Comparison of ENCODE assay signal across 8 cellular contexts in genomic region chr2:95323347-95324155, GRCh38. TPM values are rescaled to one million over a fixed set of nuclear protein-coding genes. Genes with fewer than 3 reads are reported as not detected.
DNase-seq lines count a peak whose midpoint lies in the region; ATAC-seq and TF ChIP-seq lines count a peak whose summit lies in the region.

No MANE protein-coding gene starts in this region.

- TF ChIP-seq CTCF in DOHH2 (IDR thresholded peaks at IDR 0.05; ENCODE audit: low read depth, low read length, poor library complexity, severe bottlenecking), result peak; percentile 59
- peak; percentile 76 for TF ChIP-seq CTCF in MCF 10A (IDR thresholded peaks at IDR 0.05; ENCODE audit: unreplicated experiment)
- TF ChIP-seq CTCF in nephron (IDR thresholded peaks at IDR 0.05; ENCODE audit: unreplicated experiment in 3 of 3), result peak; percentile 36 to 49 (median 43)
- no peak for TF ChIP-seq CTCF in lower leg skin (IDR thresholded peaks at IDR 0.05)

- DNase-seq in MCF 10A (ENCODE audit: unreplicated experiment) (peak; percentile 80), lower leg skin (ENCODE audit: low spot score in 2 of 2) (no peak), inferior parietal cortex (ENCODE audit: extremely low spot score) (no peak), OCI-M2 (lab: John Stamatoyannopoulos, UW; ENCODE audit: unreplicated experiment) (no peak)

- H3K4me3 ChIP-seq in DOHH2 (ENCODE audit: low read length), result no peak overlapping the region
- H3K4me3 ChIP-seq in lower leg skin (ENCODE audit: low read depth, poor library complexity, severe bottlenecking), result no peak overlapping the region

- H3K9me3 Mint-ChIP-seq in MCF 10A (ENCODE audit: unreplicated experiment) (no peaks in the 10 kb centered on the region), nephron (no peaks in the 10 kb centered on the region)

- H3K79me2 ChIP-seq in DOHH2 (ENCODE audit: control insufficient read depth, low read length), result no peaks in the 10 kb centered on the region

- no peak overlapping the region for H3K27ac ChIP-seq in DOHH2 (ENCODE audit: low read depth, low read length)

- 61 to 65% methylated on average over 26 of the region's 26 CpGs for WGBS in lower leg skin, 2 donors

- CTCF ChIA-PET in MCF 10A (lab: Yijun Ruan, JAX), result interaction anchor here (0.5 to 3.5 kb wide), 19 partner anchors 10 to 1094 kb away, joined by 3 to 31 read pairs (median 3); partner anchors contain the start of gene FAHD2A

- POLR2A ChIA-PET in MCF 10A (lab: Yijun Ruan, JAX), result no interaction called here

- H3K27me3 Mint-ChIP-seq in MCF 10A (ENCODE audit: insufficient read depth, unreplicated experiment) (no peaks in the 10 kb centered on the region), nephron (ENCODE audit: low read depth) (peaks cover 6% of the 10 kb centered on the region)

- H3K27ac Mint-ChIP-seq in MCF 10A (ENCODE audit: low read depth, unreplicated experiment), result no peak overlapping the region
- H3K27ac Mint-ChIP-seq in nephron, result no peak overlapping the region

- H3K36me3 Mint-ChIP-seq in MCF 10A (ENCODE audit: insufficient read depth, unreplicated experiment) (no peaks in the 10 kb centered on the region), nephron (ENCODE audit: low read depth) (no peaks in the 10 kb centered on the region)

- no peaks in the 10 kb centered on the region for H3K4me1 ChIP-seq in DOHH2 (ENCODE audit: control insufficient read depth, low read length)

- no peak for TF ChIP-seq EP300 in Ishikawa (IDR thresholded peaks at IDR 0.05; ENCODE audit: borderline replicate concordance)

- H4K20me1 ChIP-seq in DOHH2 (ENCODE audit: control insufficient read depth, insufficient read depth, low read depth, low read length), result no peaks in the 10 kb centered on the region

- H3K4me3 Mint-ChIP-seq in MCF 10A (ENCODE audit: unreplicated experiment) (no peak overlapping the region), nephron (no peak overlapping the region)

- no peak for ATAC-seq in HG02798 (IDR thresholded peaks at IDR 0.05; ENCODE audit: poor library complexity, unreplicated experiment)

- H3F3A ChIP-seq in DOHH2 (ENCODE audit: control insufficient read depth, insufficient read depth), result no peaks in the 10 kb centered on the region

- intact Hi-C loops in MCF 10A (cut with micrococcal nuclease), result loop anchor here (1.0 to 2.0 kb wide), 2 partner anchors 21 to 79 kb away; partner anchors contain the start of gene FAHD2A
- intact Hi-C loops in lower leg skin (cut with DNase I; ENCODE audit: low total_unique reads), result no loop called here

- peak; percentile 75 for TF ChIP-seq RAD21 in Ishikawa (IDR thresholded peaks at IDR 0.05; ENCODE audit: low read depth)

- TF ChIP-seq POLR2A in lower leg skin (IDR thresholded peaks at IDR 0.05), result no peak

- H3K27me3 ChIP-seq in DOHH2 (ENCODE audit: control insufficient read depth, low read length), result no peaks in the 10 kb centered on the region

- H3K9me3 ChIP-seq in DOHH2 (ENCODE audit: control insufficient read depth, insufficient read depth, low read length), result no peaks in the 10 kb centered on the region

- BruUV-seq in MCF 10A (replicated peaks; lab: Mats Ljungman, UMichigan), result no TSS peak

- H3K36me3 ChIP-seq in DOHH2 (ENCODE audit: control insufficient read depth, low read length), result no peaks in the 10 kb centered on the region

- peaks cover 10% of the 10 kb centered on the region for H3K4me1 Mint-ChIP-seq in MCF 10A (ENCODE audit: insufficient read depth, unreplicated experiment)
- H3K4me1 Mint-ChIP-seq in nephron, result no peaks in the 10 kb centered on the region

- no peaks in the 10 kb centered on the region for H3K9me2 ChIP-seq in DOHH2 (replicated peaks; ENCODE audit: control insufficient read depth, low read length)

- H3K4me2 ChIP-seq in DOHH2 (ENCODE audit: low read length), result no peak overlapping the region

TF ChIP-seq in Ishikawa, 13 proteins besides CTCF, POLR2A, EP300 and RAD21:
- no peak for TF ChIP-seq ZBTB7A (IDR thresholded peaks at IDR 0.05; ENCODE audit: low read depth)
- no peak for TF ChIP-seq CEBPB (IDR thresholded peaks at IDR 0.05)
- TF ChIP-seq TCF12 (IDR thresholded peaks at IDR 0.05; ENCODE audit: low read depth), result 0 out of 2 replicates have a peak, but pooled peaks have one; percentile 18
- TF ChIP-seq MAX (IDR thresholded peaks at IDR 0.05), result no peak
- TF ChIP-seq CREB1 (IDR thresholded peaks at IDR 0.05; ENCODE audit: low read depth), result no peak
- TF ChIP-seq TAF1 (IDR thresholded peaks at IDR 0.05; ENCODE audit: low read depth), result no peak
- no peak for TF ChIP-seq EGR1 (IDR thresholded peaks at IDR 0.05)

RNA-seq across cellular contexts. Expression of gene KCNIP3, which starts 26.4 kb away (rescaled TPM):
- total RNA-seq in MCF 10A (2022) (9.5 and 15.6 TPM in 2 replicates), lower leg skin (10 to 100 TPM in 2 of 4 donors, 1 to 10 TPM in 2; 5.2 to 20.4 (median 11.4) TPM)

RNA-seq across cellular contexts. Expression of gene PROM2, which starts 49.3 kb away (rescaled TPM):
- 2.6 and 2.8 TPM in 2 replicates for total RNA-seq in MCF 10A (2022)
- 100 to 1,000 TPM in 2 of 4 donors, 10 to 100 TPM in 2; 87.0 to 272 (median 98.0) TPM for total RNA-seq in lower leg skin

Comparison
In these comparisons a context has a peak if more than half of its experiments do, and no peak if none do; other contexts are left out.
1. CTCF ChIP-seq: peak in DOHH2 (single experiment), MCF 10A (single experiment) and nephron (3 of 3); none in lower leg skin (0 of 3).
2. RNA of gene PROM2, which starts 49.3 kb away (total RNA-seq): 87.0 to 272 TPM in lower leg skin; 2.6 to 2.8 TPM in MCF 10A; every median in the first group is over 10 times any median in the second.